ENCODE assay signal across 8 cellular contexts in the genomic region with DNA sequence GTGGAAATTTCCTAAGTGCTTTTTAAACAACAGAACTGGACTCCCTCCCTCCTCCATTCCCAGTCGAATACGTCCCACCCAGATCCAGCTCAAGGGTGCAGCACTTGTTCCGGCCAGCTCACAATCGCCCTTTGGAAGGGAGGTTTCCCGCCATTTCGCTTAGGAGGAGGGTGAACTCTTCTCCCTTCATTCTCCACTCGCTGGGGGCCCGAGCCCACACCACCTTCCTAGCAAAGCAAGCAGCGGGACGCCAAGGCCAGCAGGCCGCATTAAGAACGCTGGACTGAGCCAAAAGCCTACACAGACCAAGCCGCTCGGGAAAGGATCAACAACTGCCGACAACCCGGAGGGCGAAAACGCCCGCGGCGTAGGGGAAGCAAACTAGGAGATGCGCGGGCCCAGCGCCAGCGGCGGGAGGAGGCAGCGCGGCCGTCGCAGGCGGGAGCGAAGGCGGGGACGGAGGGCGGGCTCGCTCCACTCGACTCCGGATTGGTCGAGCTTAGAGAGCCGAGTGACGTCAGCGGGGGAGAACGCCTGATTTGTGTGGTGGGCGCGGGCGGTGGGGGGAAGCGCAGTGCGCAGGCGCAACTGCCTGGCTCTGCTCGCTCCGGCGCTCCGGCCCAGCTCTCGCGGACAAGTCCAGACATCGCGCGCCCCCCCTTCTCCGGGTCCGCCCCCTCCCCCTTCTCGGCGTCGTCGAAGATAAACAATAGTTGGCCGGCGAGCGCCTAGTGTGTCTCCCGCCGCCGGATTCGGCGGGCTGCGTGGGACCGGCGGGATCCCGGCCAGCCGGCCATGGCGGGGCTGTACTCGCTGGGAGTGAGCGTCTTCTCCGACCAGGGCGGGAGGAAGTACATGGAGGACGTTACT. TPM values are rescaled to one million over a fixed set of nuclear protein-coding genes. Genes with fewer than 3 reads are reported as not detected.
A peak's percentile ranks its signal among the peaks of the same experiment; 100 is the strongest.
DNase-seq lines count a peak whose midpoint lies in the region; ATAC-seq, FAIRE-seq and TF ChIP-seq lines count a peak whose summit lies in the region.

A gene (plus strand): TSS at position 574 of the 870 bp plus-strand sequence. CDS start 222 bp downstream, at position 796.

- DNase-seq in HCEC 1CT (peak; percentile 99), MM.1S (peak; percentile 99), SHP77 treated with DMSO at 0.1 percent for 48 hours (lab: John Stamatoyannopoulos, UW) (peak; percentile 93), fibroblast of the aortic adventitia (ENCODE audit: low read depth) (peak; percentile 99)
- peak; percentile 99 for DNase-seq in activated effector memory CD4-positive, alpha-beta T cell treated with anti-CD3 and anti-CD28 coated beads, Interleukin-2, amount 50 U/mL, for 16 hours
- DNase-seq in stimulated activated naive CD8-positive, alpha-beta T cell treated with anti-CD3 and anti-CD28 coated beads, Interleukin-15, Interleukin-2, amounts not matched to agents 100 U/mL and 50 U/mL, for 24 hours: peak; percentile 99

- peak within 1 kb of the TSS; percentile 80 for H3K27ac ChIP-seq in MM.1S (ENCODE audit: low read length)

- peak; percentile 94 for ATAC-seq in stimulated activated naive CD8-positive, alpha-beta T cell treated with anti-CD3 and anti-CD28 coated beads, Interleukin-15, Interleukin-2, amounts not matched to agents 100 U/mL and 50 U/mL, for 24 hours

- H3K9me3 ChIP-seq in MM.1S (replicated peaks; ENCODE audit: insufficient read depth, low read length): no peaks in the 10 kb centered on the region

- H3K4me3 Mint-ChIP-seq in nephron: peak within 1 kb of the TSS; percentile 91 to 99 (median 95)

- H3K36me3 Mint-ChIP-seq in nephron (ENCODE audit: low read depth): no peaks in the 10 kb centered on the region

- peaks cover 14% of the 10 kb centered on the region for H3K4me1 ChIP-seq in MM.1S (ENCODE audit: low read length)

- no peaks in the 10 kb centered on the region for H3K27me3 Mint-ChIP-seq in nephron (ENCODE audit: low read depth)

- H3K4me3 ChIP-seq in MM.1S (ENCODE audit: low read length): peak within 1 kb of the TSS; percentile 96
- peak within 1 kb of the TSS; percentile 100 for H3K4me3 ChIP-seq in fibroblast of the aortic adventitia (ENCODE audit: low read depth, low read length)

- H3K27me3 ChIP-seq in MM.1S (replicated peaks; ENCODE audit: insufficient read depth, low read length): no peaks in the 10 kb centered on the region

- H2AFZ ChIP-seq in MM.1S (ENCODE audit: low read length): peak within 1 kb of the TSS; percentile 83

- H3K9me2 ChIP-seq in MM.1S (replicated peaks; ENCODE audit: insufficient read depth, low read length): no peaks in the 10 kb centered on the region

- peak within 1 kb of the TSS; percentile 99 to 100 (median 99) for H3K27ac Mint-ChIP-seq in nephron

- TF ChIP-seq CTCF in MM.1S (IDR thresholded peaks at IDR 0.05; ENCODE audit: low read length) (no peak), fibroblast of the aortic adventitia (IDR thresholded peaks at IDR 0.05; ENCODE audit: insufficient read depth, low read length) (no peak), nephron (IDR thresholded peaks at IDR 0.05; ENCODE audit: unreplicated experiment in 3 of 3) (no peak)

- no peaks in the 10 kb centered on the region for H3K36me3 ChIP-seq in MM.1S (replicated peaks; ENCODE audit: insufficient read depth, low read length)

- peak; percentile 80 for FAIRE-seq in G401.6 (lab: Jason Lieb, UNC)

- peak within 1 kb of the TSS; percentile 90 for H3K9ac ChIP-seq in MM.1S (ENCODE audit: low read length)

- peaks cover 48% of the 10 kb centered on the region for H3K79me2 ChIP-seq in MM.1S (ENCODE audit: low read length)

- H3K9me3 Mint-ChIP-seq in nephron: no peaks in the 10 kb centered on the region

- H4K20me1 ChIP-seq in MM.1S (ENCODE audit: insufficient read depth, low read length): peaks cover 6% of the 10 kb centered on the region

- H3K4me1 Mint-ChIP-seq in nephron: peaks cover 29% of the 10 kb centered on the region

- H3K4me2 ChIP-seq in MM.1S (ENCODE audit: low read depth, low read length): peak within 1 kb of the TSS; percentile 75

- peaks cover 19% of the 10 kb centered on the region for H3F3A ChIP-seq in MM.1S (ENCODE audit: insufficient read depth, low read length)

RNA-seq across cellular contexts. Expression of the gene that starts here (rescaled TPM):
- 8.7 and 24.6 TPM in 2 replicates for total RNA-seq in fibroblast of the aortic adventitia (ENCODE audit: low replicate concordance)

Comparison
In these comparisons a context has a peak if more than half of its experiments do, and no peak if none do; other contexts are left out.
1. Peak in every context shown above with its lines: DNase-seq, ATAC-seq, H3K4me3 ChIP-seq and H3K27ac ChIP-seq.